In genomic region chr11:119047205-119047604, GRCh38 we compare ENCODE assay signal across 16 cellular contexts. TPM values are rescaled to one million over a fixed set of nuclear protein-coding genes. Genes with fewer than 3 reads are reported as not detected.
DNase-seq lines count a peak whose midpoint lies in the region; ATAC-seq and TF ChIP-seq lines count a peak whose summit lies in the region.
"Had no signal": no experiment of that assay in that cellular context is flagged by ENCODE, and none has a peak within 500 bp of the region (broad histone marks: within the 10 kb centered on the region; RNA-seq: fewer than 3 reads in every experiment).

No MANE protein-coding gene starts in this region.

- peaks cover 2 to 81% (median 71%) of the 10 kb centered on the region in 6 donors for H3K36me3 ChIP-seq in spleen

- peaks cover 55% of the 10 kb centered on the region for H3K36me3 Mint-ChIP-seq in activated CD4-positive, alpha-beta T cell treated with anti-CD3 and anti-CD28 coated beads for 36 hours (ENCODE audit: low read depth)
- H3K36me3 Mint-ChIP-seq in activated T-cell treated with anti-CD3 and anti-CD28 coated beads, Interleukin-2, amount 50 U/mL, for 24 hours (ENCODE audit: low read depth): peaks cover 82% of the 10 kb centered on the region
- peaks cover 8% of the 10 kb centered on the region for H3K36me3 Mint-ChIP-seq in T-helper 17 cell (ENCODE audit: low read depth)

- peak overlapping the region; percentile 38 for H3K27ac Mint-ChIP-seq in activated CD4-positive, alpha-beta T cell treated with anti-CD3 and anti-CD28 coated beads for 36 hours
- peak overlapping the region; percentile 64 for H3K27ac Mint-ChIP-seq in activated T-cell treated with anti-CD3 and anti-CD28 coated beads, Interleukin-2, amount 50 U/mL, for 24 hours
- H3K27ac Mint-ChIP-seq in T-helper 17 cell: peak overlapping the region; percentile 59
- H3K27ac Mint-ChIP-seq: HFFc6 had no signal

- H3K27ac ChIP-seq in spleen: no peak overlapping the region
- H3K27ac ChIP-seq: 22Rv1 had no signal

- no peak overlapping the region for H3K4me3 Mint-ChIP-seq in activated CD4-positive, alpha-beta T cell treated with anti-CD3 and anti-CD28 coated beads for 36 hours
- no peak overlapping the region for H3K4me3 Mint-ChIP-seq in activated T-cell treated with anti-CD3 and anti-CD28 coated beads, Interleukin-2, amount 50 U/mL, for 24 hours
- no peak overlapping the region for H3K4me3 Mint-ChIP-seq in T-helper 17 cell
- H3K4me3 Mint-ChIP-seq: CD8-positive, alpha-beta memory T cell; HFFc6 had no signal

- intact Hi-C loops in activated CD4-positive, alpha-beta T cell treated with anti-CD3 and anti-CD28 coated beads for 36 hours (cut with DNase I, micrococcal nuclease): no loop called here
- intact Hi-C loops in spleen (cut with DNase I; ENCODE audit: low total_unique reads): no loop called here

- CTCF ChIA-PET in activated CD4-positive, alpha-beta T cell treated with anti-CD3 and anti-CD28 coated beads for 36 hours (lab: Charles Lee): interaction anchor here (0.6 to 1.4 kb wide), 5 partner anchors 11 to 452 kb away, joined by 3 read pairs; partner anchors contain the start of gene DPAGT1

- H3K9me3 ChIP-seq in T-helper 17 cell (ENCODE audit: control insufficient read depth, low read length, poor library complexity, severe bottlenecking) (no peaks in the 10 kb centered on the region), spleen (no peaks in the 10 kb centered on the region)
- H3K9me3 ChIP-seq: BLaER1, Caco-2 had no signal

- H3K27me3 ChIP-seq in spleen (replicated peaks in 1 of 7): no peaks in the 10 kb centered on the region
- H3K27me3 ChIP-seq: BLaER1 had no signal

- POLR2A ChIA-PET in activated CD4-positive, alpha-beta T cell treated with anti-CD3 and anti-CD28 coated beads for 36 hours (lab: Charles Lee): no interaction called here

- TF ChIP-seq CTCF in spleen (IDR thresholded peaks at IDR 0.05 in 8 of 11, conservative IDR thresholded peaks at IDR 0.05 in 3 of 11): no peak

- H3K4me3 ChIP-seq in spleen: no peak overlapping the region
- H3K4me3 ChIP-seq: BLaER1 had no signal

- H3K9me3 Mint-ChIP-seq in activated CD4-positive, alpha-beta T cell treated with anti-CD3 and anti-CD28 coated beads for 36 hours (ENCODE audit: low read depth): no peaks in the 10 kb centered on the region
- H3K9me3 Mint-ChIP-seq in activated T-cell treated with anti-CD3 and anti-CD28 coated beads, Interleukin-2, amount 50 U/mL, for 24 hours: no peaks in the 10 kb centered on the region
- H3K9me3 Mint-ChIP-seq: CD8-positive, alpha-beta memory T cell; HFFc6 had no signal

- peaks cover 0 to 9% (median 4%) of the 10 kb centered on the region in 6 donors for H3K4me1 ChIP-seq in spleen
- H3K4me1 ChIP-seq: BLaER1 had no signal

- 80 to 94% (median 89%) methylated on average over 6 of the region's 6 CpGs for WGBS in spleen, 5 donors

- DNase-seq in activated CD4-positive, alpha-beta T cell treated with anti-CD3 and anti-CD28 coated beads for 36 hours: no peak
- no peak for DNase-seq in activated CD4-positive, alpha-beta T cell treated with anti-CD3 and anti-CD28 coated beads for 4 hours
- no peak for DNase-seq in activated T-cell treated with anti-CD3 and anti-CD28 coated beads, Interleukin-2, amount 50 U/mL, for 24 hours
- DNase-seq in activated T-cell treated with anti-CD3 and anti-CD28 coated beads for 4 hours: no peak
- no peak for DNase-seq in T-helper 17 cell
- DNase-seq in spleen: peak; percentile 3
- no peak for DNase-seq in NCI-H187 (lab: John Stamatoyannopoulos, UW)
- DNase-seq: AML-193; Caco-2; CD8-positive, alpha-beta memory T cell; DMS53; HCEC 1CT; HFFc6 had no signal

- H3K27me3 Mint-ChIP-seq in activated CD4-positive, alpha-beta T cell treated with anti-CD3 and anti-CD28 coated beads for 36 hours: no peaks in the 10 kb centered on the region
- H3K27me3 Mint-ChIP-seq in activated T-cell treated with anti-CD3 and anti-CD28 coated beads, Interleukin-2, amount 50 U/mL, for 24 hours: no peaks in the 10 kb centered on the region
- H3K27me3 Mint-ChIP-seq in T-helper 17 cell: no peaks in the 10 kb centered on the region
- H3K27me3 Mint-ChIP-seq: CD8-positive, alpha-beta memory T cell had no signal

- no peak for TF ChIP-seq POLR2A in spleen (IDR thresholded peaks at IDR 0.05)

- peak; percentile 40 for ATAC-seq in activated CD4-positive, alpha-beta T cell treated with anti-CD3 and anti-CD28 coated beads for 36 hours
- ATAC-seq in T-helper 17 cell: no peak
- no peak for ATAC-seq in HG03280 (IDR thresholded peaks at IDR 0.05; ENCODE audit: unreplicated experiment)

- peaks cover 15% of the 10 kb centered on the region for H3K4me1 Mint-ChIP-seq in activated CD4-positive, alpha-beta T cell treated with anti-CD3 and anti-CD28 coated beads for 36 hours
- peaks cover 23% of the 10 kb centered on the region for H3K4me1 Mint-ChIP-seq in activated T-cell treated with anti-CD3 and anti-CD28 coated beads, Interleukin-2, amount 50 U/mL, for 24 hours (ENCODE audit: low read depth)
- peaks cover 7% of the 10 kb centered on the region for H3K4me1 Mint-ChIP-seq in T-helper 17 cell

RNA-seq across cellular contexts. Expression of gene HYOU1, which starts 9.8 kb away (rescaled TPM):
- total RNA-seq in activated CD4-positive, alpha-beta T cell treated with anti-CD3 and anti-CD28 coated beads for 36 hours: 100 to 1,000 TPM; 104 to 114 TPM
- 100 to 1,000 TPM; 132 to 162 TPM for total RNA-seq in T-helper 17 cell
- total RNA-seq in spleen: 100 to 1,000 TPM in 3 of 7 donors, 10 to 100 TPM in 4; 48.2 to 131 (median 80.8) TPM
- 10 to 100 TPM; 12.3 to 22.7 (median 15.5) TPM for polyA plus RNA-seq in spleen

RNA-seq across cellular contexts. Expression of gene SLC37A4, which starts 16.5 kb away (rescaled TPM):
- 10 to 100 TPM; 26.2 to 36.2 TPM for total RNA-seq in activated CD4-positive, alpha-beta T cell treated with anti-CD3 and anti-CD28 coated beads for 36 hours
- total RNA-seq in T-helper 17 cell (10 to 100 TPM in 1 of 2 donors, 1 to 10 TPM in 1; 9.0 to 11.0 TPM), spleen (10 to 100 TPM in 6 of 7 donors, 1 to 10 TPM in 1; 9.9 to 26.0 (median 15.9) TPM)
- polyA plus RNA-seq in spleen: 10 to 100 TPM in 2 of 3 donors, 1 to 10 TPM in 1; 8.2 to 12.6 (median 10.1) TPM

RNA-seq across cellular contexts. Expression of gene VPS11, which starts 20.4 kb away (rescaled TPM):
- 10 to 100 TPM; 20.5 to 25.4 TPM for total RNA-seq in activated CD4-positive, alpha-beta T cell treated with anti-CD3 and anti-CD28 coated beads for 36 hours
- total RNA-seq in T-helper 17 cell (10 to 100 TPM; 58.3 to 68.0 TPM), spleen (10 to 100 TPM; 30.1 to 48.7 (median 44.8) TPM)
- 10 to 100 TPM; 41.8 to 66.7 (median 42.4) TPM for polyA plus RNA-seq in spleen

RNA-seq across cellular contexts. Expression of gene TRAPPC4, which starts 28.6 kb away (rescaled TPM):
- 10 to 100 TPM; 62.2 to 81.9 TPM for total RNA-seq in activated CD4-positive, alpha-beta T cell treated with anti-CD3 and anti-CD28 coated beads for 36 hours
- total RNA-seq in T-helper 17 cell (10 to 100 TPM; 62.4 to 69.5 TPM), spleen (10 to 100 TPM; 43.0 to 61.8 (median 54.4) TPM)
- 10 to 100 TPM; 33.1 to 53.0 (median 47.6) TPM for polyA plus RNA-seq in spleen

RNA-seq across cellular contexts. Expression of gene RPS25, which starts 29.1 kb away (rescaled TPM):
- 1,000 to 10,000 TPM; 1,590 to 1,820 TPM for total RNA-seq in activated CD4-positive, alpha-beta T cell treated with anti-CD3 and anti-CD28 coated beads for 36 hours
- total RNA-seq in T-helper 17 cell (1,000 to 10,000 TPM; 2,323 to 2,414 TPM), spleen (1,000 to 10,000 TPM in 6 of 7 donors, 100 to 1,000 TPM in 1; 945 to 1,264 (median 1,141) TPM)
- 1,000 to 10,000 TPM; 4,407 to 5,214 (median 4,978) TPM for polyA plus RNA-seq in spleen
